ENCODE assay signal across 11 cellular contexts in the genomic region with DNA sequence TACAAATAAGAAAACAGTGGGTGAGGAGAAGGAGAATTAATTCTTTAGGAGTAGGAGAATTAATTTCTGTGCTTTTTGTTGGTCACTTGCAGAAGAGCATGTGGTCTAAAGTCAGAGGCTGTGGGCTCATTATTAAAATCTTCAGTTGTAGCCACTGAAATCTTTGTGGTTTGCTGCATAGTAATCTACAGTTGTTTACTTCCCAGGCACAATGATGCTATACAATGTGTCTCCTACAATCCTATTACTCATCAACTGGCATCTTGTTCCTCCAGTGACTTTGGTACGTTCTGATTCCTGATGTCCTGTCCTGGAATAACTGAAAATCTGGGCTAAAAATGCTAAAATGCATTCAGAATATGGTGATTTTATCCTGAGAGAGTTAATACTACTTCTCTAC. TPM values are rescaled to one million over a fixed set of nuclear protein-coding genes. Genes with fewer than 3 reads are reported as not detected.
DNase-seq lines count a peak whose midpoint lies in the region; TF ChIP-seq lines count a peak whose summit lies in the region.
"Had no signal": no experiment of that assay in that cellular context is flagged by ENCODE, and none has a peak within 500 bp of the region (broad histone marks: within the 10 kb centered on the region; RNA-seq: fewer than 3 reads in every experiment).

No MANE protein-coding gene starts in this region.

- H2BK12ac ChIP-seq in trophoblast cell (ENCODE audit: low read length), result no peak overlapping the region

- H3K4me1 ChIP-seq in KMS-11 (ENCODE audit: low read depth, poor library complexity, severe bottlenecking), result peaks cover 29% of the 10 kb centered on the region
- peaks cover 0 to 4% of the 10 kb centered on the region in 2 experiments for H3K4me1 ChIP-seq in trophoblast cell (ENCODE audit: control insufficient read depth in 1 of 2, insufficient read depth in 2 of 2, low read length in 2 of 2)
- H3K4me1 ChIP-seq in OCI-LY7 (ENCODE audit: insufficient read depth, low read length, poor library complexity, severe bottlenecking), result no peaks in the 10 kb centered on the region
- H3K4me1 ChIP-seq: psoas muscle, upper lobe of right lung had no signal

- no peaks in the 10 kb centered on the region for H3K9me3 ChIP-seq in trophoblast cell (ENCODE audit: insufficient read depth, low read depth, low read length)
- no peaks in the 10 kb centered on the region for H3K9me3 ChIP-seq in OCI-LY7 (ENCODE audit: low read length)
- H3K9me3 ChIP-seq: psoas muscle, upper lobe of right lung had no signal

- H4K12ac ChIP-seq in trophoblast cell (ENCODE audit: low read depth, low read length), result no peak overlapping the region

- H2AFZ ChIP-seq in KMS-11 (ENCODE audit: low read depth) (no peak overlapping the region), trophoblast cell (ENCODE audit: insufficient read depth, low read length, poor library complexity) (no peak overlapping the region), OCI-LY7 (ENCODE audit: low read length) (no peak overlapping the region)

- H3K27me3 ChIP-seq in KMS-11 (ENCODE audit: insufficient read depth, low read depth) (no peaks in the 10 kb centered on the region), trophoblast cell (ENCODE audit: insufficient read depth, low read length) (no peaks in the 10 kb centered on the region)
- H3K27me3 ChIP-seq: upper lobe of right lung had no signal

- H3K4ac ChIP-seq in trophoblast cell (ENCODE audit: low read depth, low read length), result no peak overlapping the region

- no CpG with 5 or more reads among the region's 1 CpG for WGBS in trophoblast cell (ENCODE audit: extremely low coverage, insufficient coverage, insufficient read length)

- no peak overlapping the region for H2BK120ac ChIP-seq in trophoblast cell (ENCODE audit: insufficient read depth, low read length, poor library complexity)

- H3K27ac ChIP-seq in KMS-11 (peak overlapping the region; percentile 42; the same call in 1 of the 2 replicates), trophoblast cell (ENCODE audit: low read depth, low read length) (no peak overlapping the region), OCI-LY7 (ENCODE audit: low read depth, low read length, poor library complexity, severe bottlenecking) (no peak overlapping the region)
- H3K27ac ChIP-seq: psoas muscle, upper lobe of right lung had no signal

- no peak overlapping the region for H3K14ac ChIP-seq in trophoblast cell (ENCODE audit: low read length)

- H3K4me2 ChIP-seq in KMS-11 (peak overlapping the region; percentile 48), trophoblast cell (ENCODE audit: low read length) (no peak overlapping the region), OCI-LY7 (ENCODE audit: low read length) (no peak overlapping the region)

- H3K18ac ChIP-seq in trophoblast cell (ENCODE audit: low read length), result no peak overlapping the region

- no TSS peak for BruUV-seq in OCI-LY7 (replicated peaks; lab: Mats Ljungman, UMichigan)

- in situ Hi-C loops in GM13977 (cut with MboI; ENCODE audit: low pct_unique_long_range_greater_than_20kb, low sequenced_read_pairs, unreplicated experiment), result no loop called here

- H3K9me2 ChIP-seq in OCI-LY7 (ENCODE audit: insufficient read depth, low read length), result no peaks in the 10 kb centered on the region

- TF ChIP-seq CTCF in GM12865 (IDR thresholded peaks at IDR 0.05; ENCODE audit: insufficient read depth, low read depth, low read length, missing control alignments) (no peak), KMS-11 (conservative IDR thresholded peaks at IDR 0.05; ENCODE audit: low read depth, low read length) (no peak), cardiac fibroblast (IDR thresholded peaks at IDR 0.05; ENCODE audit: low read depth, low read length) (no peak), OCI-LY7 (conservative IDR thresholded peaks at IDR 0.05; ENCODE audit: low read length) (no peak), GM13977 (IDR thresholded peaks at IDR 0.05; ENCODE audit: extremely low read depth, insufficient read depth, missing control alignments) (no peak)

- CTCF ChIA-PET in OCI-LY7 (lab: Charles Lee; ENCODE audit: unreplicated experiment), result interaction anchor here (0.6 kb wide), 1 partner anchor 489 kb away, joined by 3 read pairs; no protein-coding TSS in a partner anchor

- H3K4me3 ChIP-seq in GM12865 (ENCODE audit: low read depth, low read length), result no peak overlapping the region
- no peak overlapping the region for H3K4me3 ChIP-seq in KMS-11 (IDR thresholded peaks at IDR 0.05; ENCODE audit: insufficient read depth, low read depth, low read length)
- H3K4me3 ChIP-seq in cardiac fibroblast (replicated peaks in 1 of 2; ENCODE audit: low read depth in 2 of 2, low read length in 2 of 2), result no peak overlapping the region
- H3K4me3 ChIP-seq in trophoblast cell (ENCODE audit: low read depth, low read length), result no peak overlapping the region
- no peak overlapping the region for H3K4me3 ChIP-seq in OCI-LY7 (ENCODE audit: low read depth, low read length, poor library complexity, severe bottlenecking)
- H3K4me3 ChIP-seq: lung, psoas muscle, upper lobe of right lung had no signal

- POLR2A ChIA-PET in OCI-LY7 (lab: Charles Lee), result interaction anchor here (1.4 to 1.8 kb wide), 2 partner anchors 11 kb away, joined by 3 to 5 read pairs; no protein-coding TSS in a partner anchor

- no peak overlapping the region for H2BK5ac ChIP-seq in trophoblast cell (ENCODE audit: low read depth, low read length, poor library complexity)

- no peak overlapping the region for H3K23ac ChIP-seq in trophoblast cell (ENCODE audit: low read length)

- no peak overlapping the region for H4K8ac ChIP-seq in trophoblast cell (ENCODE audit: low read depth, low read length)

- DNase-seq in GM12865 (ENCODE audit: low read depth) (peak; percentile 24), cardiac fibroblast (ENCODE audit: low read depth in 2 of 2) (peak; percentile 72 to 83), trophoblast cell (peak; percentile 22 to 80), Kasumi-1 (lab: John Stamatoyannopoulos, UW) (no peak), OCI-LY7 (ENCODE audit: low spot score) (no peak), GM13977 (ENCODE audit: low spot score) (no peak)
- DNase-seq: DMS 273 treated with DMSO at 0.1 percent for 48 hours, psoas muscle, upper lobe of right lung had no signal

- intact Hi-C loops in OCI-LY7 (cut with micrococcal nuclease; ENCODE audit: unreplicated experiment), result no loop called here

- H3K36me3 ChIP-seq in KMS-11 (ENCODE audit: insufficient read depth), result no peaks in the 10 kb centered on the region
- H3K36me3 ChIP-seq in trophoblast cell (ENCODE audit: control insufficient read depth in 1 of 2, insufficient read depth in 2 of 2, low read length in 2 of 2), result peaks cover 0 to 10% of the 10 kb centered on the region in 2 experiments
- peaks cover 3% of the 10 kb centered on the region; the same call in 1 of the 2 replicates for H3K36me3 ChIP-seq in OCI-LY7 (ENCODE audit: insufficient read depth, low read length)

- H3K9ac ChIP-seq in KMS-11 (no peak overlapping the region; the same call in 1 of the 2 replicates), trophoblast cell (ENCODE audit: low read length) (no peak overlapping the region)

- H4K20me1 ChIP-seq in KMS-11 (ENCODE audit: insufficient read depth) (no peaks in the 10 kb centered on the region), OCI-LY7 (ENCODE audit: insufficient read depth, low read length) (no peaks in the 10 kb centered on the region)

- no peak overlapping the region for H2AK5ac ChIP-seq in trophoblast cell (ENCODE audit: low read length)

- no peak overlapping the region for H4K91ac ChIP-seq in trophoblast cell (ENCODE audit: low read depth, low read length)

- no peaks in the 10 kb centered on the region for H3K79me2 ChIP-seq in KMS-11 (ENCODE audit: insufficient read depth, low read depth)
- no peaks in the 10 kb centered on the region for H3K79me2 ChIP-seq in trophoblast cell (ENCODE audit: control insufficient read depth, insufficient read depth, low read length, poor library complexity)
- H3K79me2 ChIP-seq in OCI-LY7 (ENCODE audit: insufficient read depth, low read depth, low read length), result no peaks in the 10 kb centered on the region

- no peaks in the 10 kb centered on the region for H3K79me1 ChIP-seq in trophoblast cell (ENCODE audit: low read length)

RNA-seq across cellular contexts. Expression of a gene that starts 21.0 kb away (rescaled TPM):
- 31.1 and 31.8 TPM in 2 replicates for polyA plus RNA-seq in trophoblast cell (2013)
- total RNA-seq in OCI-LY7 (2014; rRNA removed; shearing (Covaris generic)), result 21.6 and 25.8 TPM in 2 replicates
- 37.0 and 48.1 TPM in 2 replicates for total RNA-seq in OCI-LY7 (2022)

RNA-seq across cellular contexts. Expression of a gene that starts 21.3 kb away (rescaled TPM):
- 41.3 and 44.5 TPM in 2 replicates for polyA plus RNA-seq in trophoblast cell (2013)
- total RNA-seq in OCI-LY7 (2014; rRNA removed; shearing (Covaris generic)), result 42.4 and 46.3 TPM in 2 replicates
- total RNA-seq in OCI-LY7 (2022), result 74.6 and 86.1 TPM in 2 replicates

RNA-seq across cellular contexts. Expression of a gene that starts 32.6 kb away (rescaled TPM):
- 0.31 and 0.39 TPM in 2 replicates for polyA plus RNA-seq in trophoblast cell (2013)
- 0.36 and 1.1 TPM in 2 replicates for total RNA-seq in OCI-LY7 (2014; rRNA removed; shearing (Covaris generic))
- 2.5 and 2.6 TPM in 2 replicates for total RNA-seq in OCI-LY7 (2022)
- total RNA-seq: psoas muscle had no signal

Comparison
In these comparisons a context has a peak if more than half of its experiments do, and no peak if none do; other contexts are left out.
1. DNase-seq: peak in GM12865 (single experiment), cardiac fibroblast (2 of 2) and trophoblast cell (2 of 2); none in Kasumi-1 (0 of 2), OCI-LY7 (single experiment) and GM13977 (single experiment).